Comparison of ENCODE assay signal across 14 cellular contexts in genomic region chrX:31237189-31237588, GRCh38.
DNase-seq lines count a peak whose midpoint lies in the region; ATAC-seq and TF ChIP-seq lines count a peak whose summit lies in the region.
"Had no signal": no experiment of that assay in that cellular context is flagged by ENCODE, and none has a peak within 500 bp of the region (broad histone marks: within the 10 kb centered on the region; RNA-seq: fewer than 3 reads in every experiment).

No MANE protein-coding gene starts in this region.

- 63% methylated on average over 1 of the region's 1 CpG for WGBS in testis, 2 donors

- no peaks in the 10 kb centered on the region for H3K4me1 ChIP-seq in testis
- H3K4me1 ChIP-seq: colonic mucosa, prostate gland had no signal

- H3K4me1 Mint-ChIP-seq in activated B cell treated with CpG ODN at 0.5 μM for 24 hours (peaks cover 64% of the 10 kb centered on the region), mesothelial cell of epicardium (peaks cover 11% of the 10 kb centered on the region)
- H3K4me1 Mint-ChIP-seq: activated naive CD8-positive, alpha-beta T cell treated with anti-CD3 and anti-CD28 coated beads, Interleukin-2, amount 50 U/mL, for 24 hours had no signal

- no peak overlapping the region for H3K4me3 Mint-ChIP-seq in activated B cell treated with CpG ODN at 0.5 μM for 24 hours
- no peak overlapping the region for H3K4me3 Mint-ChIP-seq in mesothelial cell of epicardium
- H3K4me3 Mint-ChIP-seq: activated naive CD8-positive, alpha-beta T cell treated with anti-CD3 and anti-CD28 coated beads, Interleukin-2, amount 50 U/mL, for 24 hours had no signal

- ATAC-seq in GM18520 (IDR thresholded peaks at IDR 0.05; ENCODE audit: unreplicated experiment) (peak; percentile 67), GM21447 (IDR thresholded peaks at IDR 0.05; ENCODE audit: unreplicated experiment) (peak; percentile 51), HG03135 (IDR thresholded peaks at IDR 0.05; ENCODE audit: unreplicated experiment) (peak; percentile 60), activated B cell treated with CpG ODN at 0.5 μM for 24 hours (ENCODE audit: low read depth) (peak; percentile 48), Right ventricle myocardium inferior (no peak)
- ATAC-seq: activated naive CD8-positive, alpha-beta T cell treated with anti-CD3 and anti-CD28 coated beads, Interleukin-2, amount 50 U/mL, for 24 hours; HCT116; mucosa of descending colon had no signal

- no peak for TF ChIP-seq POLR2A in testis (IDR thresholded peaks at IDR 0.05)

- H3K36me3 Mint-ChIP-seq in activated B cell treated with CpG ODN at 0.5 μM for 24 hours (ENCODE audit: low read depth) (no peaks in the 10 kb centered on the region), mesothelial cell of epicardium (peaks cover 1% of the 10 kb centered on the region)

- POLR2A ChIA-PET in activated B cell treated with CpG ODN at 0.5 μM for 24 hours (lab: Charles Lee) = interaction anchor here (0.7 to 1.6 kb wide), 2 partner anchors 8 to 15 kb away, joined by 3 to 7 read pairs; no protein-coding TSS in a partner anchor

- H3K27ac Mint-ChIP-seq in activated B cell treated with CpG ODN at 0.5 μM for 24 hours (peak overlapping the region; percentile 41), mesothelial cell of epicardium (no peak overlapping the region)
- H3K27ac Mint-ChIP-seq: activated naive CD8-positive, alpha-beta T cell treated with anti-CD3 and anti-CD28 coated beads, Interleukin-2, amount 50 U/mL, for 24 hours had no signal

- H3K27ac ChIP-seq in testis = no peak overlapping the region
- H3K27ac ChIP-seq: colonic mucosa, prostate gland had no signal

- no peaks in the 10 kb centered on the region for H3K27me3 ChIP-seq in testis
- H3K27me3 ChIP-seq: colonic mucosa had no signal

- TF ChIP-seq CTCF in activated B cell treated with CpG ODN at 0.5 μM for 24 hours (IDR thresholded peaks at IDR 0.05) = no peak
- TF ChIP-seq CTCF in testis (IDR thresholded peaks at IDR 0.05) = no peak
- TF ChIP-seq CTCF in mesothelial cell of epicardium (IDR thresholded peaks at IDR 0.05; ENCODE audit: unreplicated experiment) = no peak

- DNase-seq in activated B cell treated with CpG ODN at 0.5 μM for 24 hours = no peak
- no peak for DNase-seq in testis
- no peak for DNase-seq in mesothelial cell of epicardium (ENCODE audit: low spot score in 2 of 2, unreplicated experiment in 2 of 2)
- DNase-seq in Right ventricle myocardium inferior (ENCODE audit: missing footprints) = no peak
- no peak for DNase-seq in NCI-H2107 treated with DMSO at 0.1 percent for 48 hours (lab: John Stamatoyannopoulos, UW; ENCODE audit: unreplicated experiment)
- DNase-seq: activated naive CD8-positive, alpha-beta T cell treated with anti-CD3 and anti-CD28 coated beads, Interleukin-2, amount 50 U/mL, for 24 hours; colonic mucosa; mucosa of descending colon; NCI-H526 treated with DMSO at 0.1 percent for 48 hours had no signal

- CTCF ChIA-PET in activated B cell treated with CpG ODN at 0.5 μM for 24 hours (lab: Charles Lee) = no interaction called here

- H3K9me3 Mint-ChIP-seq in activated B cell treated with CpG ODN at 0.5 μM for 24 hours (no peaks in the 10 kb centered on the region), mesothelial cell of epicardium (peaks cover 23% of the 10 kb centered on the region)
- H3K9me3 Mint-ChIP-seq: activated naive CD8-positive, alpha-beta T cell treated with anti-CD3 and anti-CD28 coated beads, Interleukin-2, amount 50 U/mL, for 24 hours had no signal

- H3K4me3 ChIP-seq in testis = no peak overlapping the region
- H3K4me3 ChIP-seq: colonic mucosa, mucosa of descending colon, prostate gland had no signal

- no peaks in the 10 kb centered on the region for H3K36me3 ChIP-seq in testis (ENCODE audit: low read depth, missing control alignments)
- H3K36me3 ChIP-seq: colonic mucosa, prostate gland had no signal

- no peaks in the 10 kb centered on the region for H3K9me3 ChIP-seq in testis
- H3K9me3 ChIP-seq: colonic mucosa, mucosa of descending colon, prostate gland had no signal

- intact Hi-C loops in activated B cell treated with CpG ODN at 0.5 μM for 24 hours (cut with micrococcal nuclease) (loop anchor here (2.0 to 5.0 kb wide), 2 partner anchors 20 to 660 kb away; partner anchors contain the start of gene TASL), testis (cut with DNase I; ENCODE audit: low total_unique reads) (no loop called here), Right ventricle myocardium inferior (cut with DNase I) (no loop called here)

- H3K27me3 Mint-ChIP-seq in activated B cell treated with CpG ODN at 0.5 μM for 24 hours (no peaks in the 10 kb centered on the region), mesothelial cell of epicardium (ENCODE audit: low read depth) (no peaks in the 10 kb centered on the region)
- H3K27me3 Mint-ChIP-seq: activated naive CD8-positive, alpha-beta T cell treated with anti-CD3 and anti-CD28 coated beads, Interleukin-2, amount 50 U/mL, for 24 hours had no signal
